7 cellular contexts compared by ENCODE assay signal in the genomic region with DNA sequence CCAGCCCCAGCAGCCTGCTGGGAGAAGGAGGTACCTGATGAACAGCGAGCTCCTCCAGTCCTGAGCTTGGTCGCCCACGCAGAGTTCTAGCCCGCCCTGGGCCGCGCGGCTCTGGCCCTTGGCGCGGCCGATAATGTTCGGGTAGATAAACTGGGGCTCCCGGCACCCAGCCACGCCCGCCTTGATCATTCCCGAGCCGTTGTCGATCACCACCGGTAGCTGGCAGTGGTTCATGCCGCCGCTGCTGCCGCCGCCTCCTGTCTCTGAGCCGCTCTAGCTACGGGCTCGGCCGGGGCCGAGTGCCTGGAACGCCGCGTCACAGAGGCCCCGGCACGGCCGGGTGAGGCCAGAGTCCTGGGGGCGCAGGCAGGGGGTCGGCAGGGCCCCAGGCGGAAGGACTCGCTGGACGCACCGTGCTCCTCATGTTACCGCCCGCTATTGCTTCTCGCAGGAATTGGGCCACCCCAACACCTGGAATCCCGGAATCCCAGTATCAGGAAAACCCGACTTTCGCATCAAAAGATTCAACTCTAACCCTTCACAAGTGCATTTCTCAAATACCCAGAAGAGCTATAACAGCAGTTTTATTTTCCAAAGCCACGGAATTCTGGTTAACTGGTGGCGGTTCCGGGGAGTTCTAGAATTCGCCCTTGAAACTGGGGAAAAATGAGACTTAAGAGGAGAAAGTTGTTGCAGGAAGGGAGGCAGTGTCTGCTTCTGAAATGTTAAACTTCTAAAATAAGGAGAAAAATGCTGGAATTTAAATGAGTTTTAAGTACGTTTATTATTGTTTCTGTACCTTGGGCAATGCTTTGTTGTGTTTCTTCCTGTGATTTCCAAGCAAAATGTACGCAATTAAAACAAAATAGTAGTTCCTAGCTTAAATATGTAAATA. TPM values are rescaled to one million over a fixed set of nuclear protein-coding genes. Genes with fewer than 3 reads are reported as not detected.
DNase-seq lines count a peak whose midpoint lies in the region; ATAC-seq and TF ChIP-seq lines count a peak whose summit lies in the region.

A gene (minus strand): TSS at position 275 of the 895 bp plus-strand sequence. CDS start 41 bp downstream, at position 234.

- intact Hi-C loops in mucosa of descending colon (cut with DNase I, micrococcal nuclease) = no loop called here

- no peaks in the 10 kb centered on the region for H3K36me3 ChIP-seq in esophagus (ENCODE audit: control insufficient read depth in 2 of 2, insufficient read depth in 2 of 2, low read length in 1 of 2)
- H3K36me3 ChIP-seq in mucosa of descending colon (ENCODE audit: low read depth) = no peaks in the 10 kb centered on the region

- TF ChIP-seq CTCF in mucosa of descending colon (IDR thresholded peaks at IDR 0.05) = no peak

- H3K27me3 ChIP-seq in esophagus (ENCODE audit: control insufficient read depth in 1 of 2, insufficient read depth in 2 of 2, low read length in 2 of 2) = no peaks in the 10 kb centered on the region

- H3K9me3 ChIP-seq in esophagus (ENCODE audit: control insufficient read depth in 2 of 2, insufficient read depth in 1 of 2, low read depth in 1 of 2, low read length in 1 of 2) (no peaks in the 10 kb centered on the region), mucosa of descending colon (no peaks in the 10 kb centered on the region)

- ATAC-seq in GM18867 (IDR thresholded peaks at IDR 0.05; ENCODE audit: unreplicated experiment) = peak; percentile 29
- ATAC-seq in HG03103 (IDR thresholded peaks at IDR 0.05; ENCODE audit: low read depth, unreplicated experiment) = peak; percentile 23
- ATAC-seq in mucosa of descending colon = peak; percentile 33

- 2 to 3% methylated on average over 50 to 51 of the region's 51 CpGs for WGBS in esophagus, 2 donors

- DNase-seq in NOMO-1 treated with DMSO at 0.1 percent for 48 hours (lab: John Stamatoyannopoulos, UW; ENCODE audit: unreplicated experiment) = peak; percentile 47
- peak; percentile 64 for DNase-seq in activated T-cell treated with anti-CD3 and anti-CD28 coated beads for 48 hours (ENCODE audit: low read depth)
- DNase-seq in mucosa of descending colon = peak; percentile 80 to 86 (median 84)
- DNase-seq in stimulated activated CD8-positive, alpha-beta memory T cell treated with anti-CD3 and anti-CD28 coated beads, Interleukin-7, amount 100 ng/mL, for 24 hours (ENCODE audit: low read depth) = peak; percentile 28

- peak within 1 kb of the TSS; percentile 93 to 97 for H3K27ac ChIP-seq in esophagus (ENCODE audit: low read depth in 2 of 2, low read length in 1 of 2)

- peak within 1 kb of the TSS; percentile 69 to 71 for H3K4me3 ChIP-seq in esophagus (ENCODE audit: low read depth in 1 of 2, low read length in 2 of 2)
- H3K4me3 ChIP-seq in mucosa of descending colon = peak within 1 kb of the TSS; percentile 31

- no peaks in the 10 kb centered on the region for H3K4me1 ChIP-seq in esophagus (ENCODE audit: control insufficient read depth in 2 of 2, insufficient read depth in 2 of 2, low read length in 1 of 2)
- H3K4me1 ChIP-seq in mucosa of descending colon (ENCODE audit: low read depth) = peaks cover 8% of the 10 kb centered on the region

RNA-seq across cellular contexts. Expression of the gene that starts here (rescaled TPM):
- 1 to 10 TPM in 1 of 2 donors, under 1 TPM in 1; 0.31 to 1.1 TPM for polyA plus RNA-seq in esophagus
- 1 to 10 TPM in 2 of 3 donors, under 1 TPM in 1; 0.90 to 1.1 (median 1.0) TPM for total RNA-seq in mucosa of descending colon

Comparison
In these comparisons a context has a peak if more than half of its experiments do, and no peak if none do; other contexts are left out.
1. Peak in every context shown above with its lines: DNase-seq, ATAC-seq, H3K4me3 ChIP-seq and H3K27ac ChIP-seq.
2. DNase-seq: peak in every context shown above with its lines; median percentile 84 in mucosa of descending colon; 64 in activated T-cell treated with anti-CD3 and anti-CD28 coated beads for 48 hours; 47 in NOMO-1 treated with DMSO at 0.1 percent for 48 hours; 28 in stimulated activated CD8-positive, alpha-beta memory T cell treated with anti-CD3 and anti-CD28 coated beads, Interleukin-7, amount 100 ng/mL, for 24 hours.